In the genomic region with DNA sequence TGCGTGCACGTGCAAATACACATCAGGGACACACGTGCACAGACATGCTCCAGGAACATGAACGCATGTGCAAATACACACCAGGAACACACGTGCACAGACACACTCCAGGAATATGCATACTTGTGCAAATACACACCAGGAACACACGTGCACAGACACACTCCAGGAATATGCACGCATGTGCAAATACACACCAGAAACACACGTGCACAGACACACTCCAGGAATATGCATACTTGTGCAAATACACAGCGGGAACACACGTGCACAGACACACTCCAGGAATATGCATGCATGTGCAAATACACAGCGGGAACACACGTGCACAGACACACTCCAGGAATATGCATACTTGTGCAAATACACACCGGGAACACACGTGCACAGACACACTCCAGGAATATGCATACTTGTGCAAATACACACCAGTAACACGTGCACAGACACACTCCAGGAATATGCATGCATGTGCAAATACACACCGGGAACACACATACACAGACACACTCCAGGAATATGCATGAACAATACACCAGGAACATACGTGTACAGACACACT, we compare ENCODE assay signal across 7 cellular contexts. TPM values are rescaled to one million over a fixed set of nuclear protein-coding genes. Genes with fewer than 3 reads are reported as not detected.
DNase-seq lines count a peak whose midpoint lies in the region; ATAC-seq, FAIRE-seq and TF ChIP-seq lines count a peak whose summit lies in the region.
"Not testable (repeated sequence)": the region's sequence is repeated elsewhere in the genome, so short reads cannot be mapped to it uniquely, and the experiment has no call there.

No MANE protein-coding gene starts in this region.

- not testable (repeated sequence) for H3K27ac Mint-ChIP-seq in HFFc6

- peaks cover 3 to 14% of the 10 kb centered on the region in 2 donors for H3K4me1 ChIP-seq in ascending aorta
- not testable (repeated sequence) for H3K4me1 ChIP-seq in colonic mucosa, pancreas
- H3K4me1 ChIP-seq in mesodermal cell (ENCODE audit: control insufficient read depth, insufficient read depth, low read length, poor library complexity, severe bottlenecking): peaks cover 39% of the 10 kb centered on the region
- H3K4me1 ChIP-seq in spleen: peaks cover 7 to 56% (median 36%) of the 10 kb centered on the region in 6 donors

- intact Hi-C loops in ascending aorta (cut with DNase I); colonic mucosa (cut with DNase I); cardiac septum (cut with DNase I); pancreas (cut with DNase I); spleen (cut with DNase I; ENCODE audit: low total_unique reads): not testable (repeated sequence)

- not testable (repeated sequence) for DNase-seq in HFFc6; ascending aorta (ENCODE audit: low spot score in 2 of 2); colonic mucosa; pancreas; spleen
- DNase-seq in cardiac septum (ENCODE audit: low spot score): peak; percentile 46

- H3K9me3 ChIP-seq in ascending aorta; colonic mucosa; mesodermal cell (ENCODE audit: control insufficient read depth, low read length); pancreas; spleen: not testable (repeated sequence)

- H3K4me3 Mint-ChIP-seq in HFFc6: peak overlapping the region; percentile 65; the same call in 1 of the 2 replicates

- ATAC-seq in pancreas: not testable (repeated sequence)

- H3K36me3 ChIP-seq in ascending aorta; colonic mucosa; mesodermal cell (ENCODE audit: control insufficient read depth, insufficient read depth, low read length); pancreas; spleen: not testable (repeated sequence)

- not testable (repeated sequence) for H3K27me3 Mint-ChIP-seq in HFFc6 (ENCODE audit: insufficient read depth)

- TF ChIP-seq POLR2A in spleen (IDR thresholded peaks at IDR 0.05): not testable (repeated sequence)

- 95 to 98% methylated on average over 16 to 17 of the region's 17 CpGs for WGBS in mesodermal cell (ENCODE audit: insufficient coverage in 2 of 2), 2 experiments
- WGBS in pancreas, 2 donors: 52 to 62% methylated on average over 17 of the region's 17 CpGs
- WGBS in spleen, 5 donors: 83 to 90% (median 87%) methylated on average over 17 of the region's 17 CpGs

- H3K4me1 Mint-ChIP-seq in HFFc6 (ENCODE audit: low read depth): peaks cover 51% of the 10 kb centered on the region

- TF ChIP-seq CTCF in HFFc6 (IDR thresholded peaks at IDR 0.05); ascending aorta (IDR thresholded peaks at IDR 0.05); colonic mucosa (IDR thresholded peaks at IDR 0.05); pancreas (IDR thresholded peaks at IDR 0.05); spleen (IDR thresholded peaks at IDR 0.05 in 8 of 11, conservative IDR thresholded peaks at IDR 0.05 in 3 of 11): not testable (repeated sequence)

- H3K9me3 Mint-ChIP-seq in HFFc6: not testable (repeated sequence)

- peaks cover 15% of the 10 kb centered on the region for H3K36me3 Mint-ChIP-seq in HFFc6 (ENCODE audit: low read depth)

- H3K27ac ChIP-seq in ascending aorta (peak overlapping the region; percentile 71 to 81), colonic mucosa (peak overlapping the region; percentile 50), mesodermal cell (ENCODE audit: low read depth, low read length, severe bottlenecking) (peak overlapping the region; percentile 76), pancreas (peak overlapping the region in 3 of 4 donors; percentile 79 to 86 (median 81)), spleen (peak overlapping the region in 5 of 8 donors; percentile 44 to 84 (median 79))

- H3K27me3 ChIP-seq in ascending aorta, colonic mucosa, pancreas: not testable (repeated sequence)
- H3K27me3 ChIP-seq in spleen (replicated peaks in 1 of 7): peaks cover 0 to 22% (median 0%) of the 10 kb centered on the region in 7 donors

- H3K9ac ChIP-seq in colonic mucosa (ENCODE audit: low read depth in 2 of 2, low read length in 2 of 2): not testable (repeated sequence)

- not testable (repeated sequence) for FAIRE-seq in pancreas (lab: Jason Lieb, UNC)

- H3K4me3 ChIP-seq in ascending aorta: peak overlapping the region in 1 of 2 donors; percentile 4
- H3K4me3 ChIP-seq in colonic mucosa; mesodermal cell (ENCODE audit: extremely low read depth, insufficient read depth, low read length, poor library complexity, severe bottlenecking); pancreas; spleen: not testable (repeated sequence)

RNA-seq across cellular contexts. Expression of gene POFUT2, which starts 20.0 kb away (rescaled TPM):
- total RNA-seq in HFFc6 (2021; fragmentation: NEBNext Ultra II Directional; extraction: Animal tissue kit (Norgen Biotek cat#: 25700)): 100 to 1,000 TPM in 1 of 6 experiments, 10 to 100 TPM in 5; 78.2 to 112 (median 80.3) TPM
- 39.4 TPM for total RNA-seq in ascending aorta
- total RNA-seq in colonic mucosa: 10 to 100 TPM; 23.8 to 31.6 TPM
- 20.1 TPM for total RNA-seq in cardiac septum
- 72.3 TPM for polyA plus RNA-seq in mesodermal cell (2013, experiment 1 of 2)
- 59.6 TPM for polyA plus RNA-seq in mesodermal cell (2013, experiment 2 of 2)
- 10 to 100 TPM; 10.1 to 22.5 (median 13.5) TPM for total RNA-seq in pancreas
- polyA plus RNA-seq in pancreas: 10 to 100 TPM; 42.5 to 46.9 TPM
- total RNA-seq in spleen: 10 to 100 TPM; 24.1 to 37.0 (median 28.8) TPM
- polyA plus RNA-seq in spleen: 10 to 100 TPM; 10.5 to 23.2 (median 19.3) TPM
